In the genomic region with DNA sequence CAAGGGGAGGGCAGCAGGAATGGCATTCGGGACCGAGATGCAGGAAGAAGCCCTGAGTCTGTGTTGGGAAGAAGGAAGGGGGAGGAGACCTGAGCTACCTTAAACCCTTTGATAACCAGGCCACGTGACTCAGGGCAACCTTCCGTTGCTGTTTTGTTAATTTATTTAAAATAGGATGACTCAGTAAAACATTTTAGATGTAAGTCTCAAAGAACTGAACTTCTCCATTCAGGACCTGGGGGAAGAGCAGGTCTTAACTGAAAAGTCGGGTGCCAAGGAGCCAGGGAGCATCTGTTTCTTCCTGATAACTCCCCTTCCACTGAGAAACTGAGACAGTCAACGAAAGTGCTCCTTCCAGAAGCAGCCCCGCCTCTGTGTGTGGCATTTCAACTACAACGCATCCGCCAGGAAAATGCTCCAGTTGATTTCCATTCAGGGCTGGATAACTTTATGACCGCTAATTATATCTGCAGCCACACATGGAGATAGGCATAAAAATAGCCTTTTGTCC, we compare ENCODE assay signal across 10 cellular contexts.
DNase-seq lines count a peak whose midpoint lies in the region; ATAC-seq and TF ChIP-seq lines count a peak whose summit lies in the region.
"Had no signal": no experiment of that assay in that cellular context is flagged by ENCODE, and none has a peak within 500 bp of the region (broad histone marks: within the 10 kb centered on the region; RNA-seq: fewer than 3 reads in every experiment).

No MANE protein-coding gene starts in this region.

- H3K4me2 ChIP-seq in OCI-LY7 (ENCODE audit: low read length) = peak overlapping the region; percentile 78

- 65% methylated on average over 10 of the region's 10 CpGs for WGBS in esophagus muscularis mucosa

- TF ChIP-seq POLR2A in esophagus muscularis mucosa (IDR thresholded peaks at IDR 0.05; ENCODE audit: low read depth) = no peak

- H3K9me2 ChIP-seq in OCI-LY7 (ENCODE audit: insufficient read depth, low read length) = no peaks in the 10 kb centered on the region

- H2AFZ ChIP-seq in OCI-LY7 (ENCODE audit: low read length) = no peak overlapping the region

- H3K4me1 ChIP-seq in OCI-LY7 (ENCODE audit: insufficient read depth, low read length, poor library complexity, severe bottlenecking) = peaks cover 70% of the 10 kb centered on the region
- peaks cover 40 to 68% (median 53%) of the 10 kb centered on the region in 4 donors for H3K4me1 ChIP-seq in esophagus muscularis mucosa
- peaks cover 24 to 39% of the 10 kb centered on the region in 2 donors for H3K4me1 ChIP-seq in naive thymus-derived CD4-positive, alpha-beta T cell (ENCODE audit: control insufficient read depth in 2 of 2, insufficient read depth in 2 of 2, low read length in 2 of 2)

- POLR2A ChIA-PET in OCI-LY7 (lab: Charles Lee) = interaction anchor here (1.9 kb wide), 1 partner anchor 16 kb away, joined by 5 read pairs; no protein-coding TSS in a partner anchor
- POLR2A ChIA-PET in naive thymus-derived CD4-positive, alpha-beta T cell (lab: Charles Lee) = interaction anchor here (1.1 to 1.2 kb wide), 2 partner anchors 7 to 89 kb away, joined by 3 to 7 read pairs; partner anchors contain the start of gene IRF2

- CTCF ChIA-PET in OCI-LY7 (lab: Charles Lee; ENCODE audit: unreplicated experiment) = no interaction called here
- CTCF ChIA-PET in naive thymus-derived CD4-positive, alpha-beta T cell (lab: Charles Lee) = no interaction called here

- intact Hi-C loops in OCI-LY7 (cut with micrococcal nuclease; ENCODE audit: unreplicated experiment) (no loop called here), esophagus muscularis mucosa (cut with DNase I) (no loop called here)
- intact Hi-C loops in naive thymus-derived CD4-positive, alpha-beta T cell (cut with micrococcal nuclease) = loop anchor here in 1 of 2 donors (10.0 kb wide), 1 partner anchor 148 kb away; no protein-coding TSS in a partner anchor

- BruUV-seq in OCI-LY7 (replicated peaks; lab: Mats Ljungman, UMichigan) = no TSS peak

- H3K9me3 Mint-ChIP-seq in naive thymus-derived CD4-positive, alpha-beta T cell = no peaks in the 10 kb centered on the region

- H3K27me3 ChIP-seq in esophagus muscularis mucosa (no peaks in the 10 kb centered on the region), WERI-Rb-1 (ENCODE audit: insufficient read depth, low read depth, severe bottlenecking) (no peaks in the 10 kb centered on the region)
- no peaks in the 10 kb centered on the region for H3K27me3 ChIP-seq in naive thymus-derived CD4-positive, alpha-beta T cell (ENCODE audit: control insufficient read depth in 2 of 2, insufficient read depth in 2 of 2, low read length in 2 of 2)

- no peak overlapping the region for H3K4me3 ChIP-seq in OCI-LY7 (ENCODE audit: low read depth, low read length, poor library complexity, severe bottlenecking)
- no peak overlapping the region for H3K4me3 ChIP-seq in esophagus muscularis mucosa
- no peak overlapping the region for H3K4me3 ChIP-seq in naive thymus-derived CD4-positive, alpha-beta T cell (ENCODE audit: low read length)
- H3K4me3 ChIP-seq in WERI-Rb-1 (ENCODE audit: low read depth, low read length) = no peak overlapping the region

- H3K27me3 Mint-ChIP-seq in naive thymus-derived CD4-positive, alpha-beta T cell = no peaks in the 10 kb centered on the region

- TF ChIP-seq CTCF in OCI-LY7 (conservative IDR thresholded peaks at IDR 0.05; ENCODE audit: low read length) = no peak
- TF ChIP-seq CTCF in esophagus muscularis mucosa (IDR thresholded peaks at IDR 0.05) = no peak
- TF ChIP-seq CTCF in WERI-Rb-1 (IDR thresholded peaks at IDR 0.05; ENCODE audit: low read depth, low read length) = no peak

- no peaks in the 10 kb centered on the region for H3K79me2 ChIP-seq in OCI-LY7 (ENCODE audit: insufficient read depth, low read depth, low read length)

- H3K9me3 ChIP-seq in OCI-LY7 (ENCODE audit: low read length) = no peaks in the 10 kb centered on the region
- no peaks in the 10 kb centered on the region for H3K9me3 ChIP-seq in esophagus muscularis mucosa
- no peaks in the 10 kb centered on the region for H3K9me3 ChIP-seq in naive thymus-derived CD4-positive, alpha-beta T cell (ENCODE audit: control insufficient read depth in 2 of 3, low read length in 3 of 3)
- H3K9me3 ChIP-seq in WERI-Rb-1 (ENCODE audit: severe bottlenecking) = no peaks in the 10 kb centered on the region

- DNase-seq in COR-L47 (lab: John Stamatoyannopoulos, UW) = peak; percentile 74
- DNase-seq in OCI-LY7 (ENCODE audit: low spot score) = no peak
- DNase-seq in esophagus muscularis mucosa (ENCODE audit: extremely low spot score) = no peak
- no peak for DNase-seq in naive thymus-derived CD4-positive, alpha-beta T cell
- DNase-seq in activated CD8-positive, alpha-beta memory T cell treated with anti-CD3 and anti-CD28 coated beads, Interleukin-2, amount 50 U/mL, for 4 hours = no peak
- no peak for DNase-seq in WERI-Rb-1
- no peak for DNase-seq in NCI-H1105 (lab: John Stamatoyannopoulos, UW)
- DNase-seq: T1000 had no signal

- H4K20me1 ChIP-seq in OCI-LY7 (ENCODE audit: insufficient read depth, low read length) = 0 out of 2 replicates have a peak, but pooled peaks cover 6% of the 10 kb centered on the region

- no peak for TF ChIP-seq EP300 in esophagus muscularis mucosa (IDR thresholded peaks at IDR 0.05)

- ATAC-seq in naive thymus-derived CD4-positive, alpha-beta T cell = no peak
- no peak for ATAC-seq in HG02798 (IDR thresholded peaks at IDR 0.05; ENCODE audit: poor library complexity, unreplicated experiment)
- ATAC-seq: HCT116 had no signal

- peaks cover 52% of the 10 kb centered on the region for H3K36me3 ChIP-seq in OCI-LY7 (ENCODE audit: insufficient read depth, low read length)
- peaks cover 8 to 50% (median 43%) of the 10 kb centered on the region in 4 donors for H3K36me3 ChIP-seq in esophagus muscularis mucosa
- peaks cover 0 to 42% (median 0%) of the 10 kb centered on the region in 3 experiments for H3K36me3 ChIP-seq in naive thymus-derived CD4-positive, alpha-beta T cell (ENCODE audit: control insufficient read depth in 2 of 3, insufficient read depth in 3 of 3, low read length in 3 of 3)
- H3K36me3 ChIP-seq in WERI-Rb-1 = no peaks in the 10 kb centered on the region; the same call in 1 of the 2 replicates

- peak overlapping the region in 3 of 10 donors; percentile 3 to 56 (median 28) for H3K4me3 Mint-ChIP-seq in naive thymus-derived CD4-positive, alpha-beta T cell

- peak overlapping the region in 8 of 9 donors; percentile 44 to 91 (median 77) for H3K27ac Mint-ChIP-seq in naive thymus-derived CD4-positive, alpha-beta T cell

- peaks cover 38 to 67% (median 60%) of the 10 kb centered on the region in 7 donors for H3K4me1 Mint-ChIP-seq in naive thymus-derived CD4-positive, alpha-beta T cell

- H3K27ac ChIP-seq in OCI-LY7 (ENCODE audit: low read depth, low read length, poor library complexity, severe bottlenecking) = no peak overlapping the region
- H3K27ac ChIP-seq in esophagus muscularis mucosa (replicated peaks in 1 of 4) = peak overlapping the region; percentile 69 to 82 (median 78)
- H3K27ac ChIP-seq in naive thymus-derived CD4-positive, alpha-beta T cell (ENCODE audit: low read depth, low read length) = peak overlapping the region; percentile 37
- no peak overlapping the region for H3K27ac ChIP-seq in WERI-Rb-1

- peaks cover 7 to 54% (median 39%) of the 10 kb centered on the region in 5 donors for H3K36me3 Mint-ChIP-seq in naive thymus-derived CD4-positive, alpha-beta T cell

Comparison
In these comparisons a context has a peak if more than half of its experiments do, and no peak if none do; other contexts are left out.
1. H3K27ac ChIP-seq: peak in esophagus muscularis mucosa (4 of 4) and naive thymus-derived CD4-positive, alpha-beta T cell (single experiment); none in OCI-LY7 (single experiment) and WERI-Rb-1 (single experiment).